ENCODE assay signal across 1 cellular context in the genomic region with DNA sequence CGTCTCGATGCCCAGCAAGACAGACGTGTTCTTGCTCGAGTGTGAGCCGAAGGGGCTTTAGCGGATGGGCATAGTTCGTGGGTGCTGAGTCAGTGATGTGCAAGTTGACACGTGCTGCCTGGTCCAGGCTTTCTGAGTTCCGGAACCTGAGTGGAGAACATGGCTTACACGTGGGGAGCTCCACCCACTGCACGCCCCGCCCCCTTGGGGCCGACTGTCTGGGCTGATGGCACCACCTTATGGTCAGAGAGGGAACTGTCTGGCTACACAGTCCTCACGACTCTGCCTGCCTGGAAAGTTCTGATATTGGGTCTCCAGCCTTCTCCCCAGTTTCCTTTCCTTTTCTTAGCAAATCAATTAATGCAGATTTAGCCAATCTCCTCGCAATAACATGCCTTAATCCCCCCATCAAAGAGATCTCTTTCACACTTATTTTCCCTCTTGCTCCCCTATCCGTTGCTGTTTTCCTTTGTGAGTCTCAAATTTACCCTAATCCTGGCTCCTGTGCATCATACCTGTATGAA.
TF ChIP-seq lines count a peak whose summit lies in the region.

No MANE protein-coding gene starts in this region.

TF ChIP-seq in HepG2, 621 proteins besides CTCF, POLR2A, EP300 and RAD21 (continued from another document and continues in another):
- TF ChIP-seq, protein P1, sequence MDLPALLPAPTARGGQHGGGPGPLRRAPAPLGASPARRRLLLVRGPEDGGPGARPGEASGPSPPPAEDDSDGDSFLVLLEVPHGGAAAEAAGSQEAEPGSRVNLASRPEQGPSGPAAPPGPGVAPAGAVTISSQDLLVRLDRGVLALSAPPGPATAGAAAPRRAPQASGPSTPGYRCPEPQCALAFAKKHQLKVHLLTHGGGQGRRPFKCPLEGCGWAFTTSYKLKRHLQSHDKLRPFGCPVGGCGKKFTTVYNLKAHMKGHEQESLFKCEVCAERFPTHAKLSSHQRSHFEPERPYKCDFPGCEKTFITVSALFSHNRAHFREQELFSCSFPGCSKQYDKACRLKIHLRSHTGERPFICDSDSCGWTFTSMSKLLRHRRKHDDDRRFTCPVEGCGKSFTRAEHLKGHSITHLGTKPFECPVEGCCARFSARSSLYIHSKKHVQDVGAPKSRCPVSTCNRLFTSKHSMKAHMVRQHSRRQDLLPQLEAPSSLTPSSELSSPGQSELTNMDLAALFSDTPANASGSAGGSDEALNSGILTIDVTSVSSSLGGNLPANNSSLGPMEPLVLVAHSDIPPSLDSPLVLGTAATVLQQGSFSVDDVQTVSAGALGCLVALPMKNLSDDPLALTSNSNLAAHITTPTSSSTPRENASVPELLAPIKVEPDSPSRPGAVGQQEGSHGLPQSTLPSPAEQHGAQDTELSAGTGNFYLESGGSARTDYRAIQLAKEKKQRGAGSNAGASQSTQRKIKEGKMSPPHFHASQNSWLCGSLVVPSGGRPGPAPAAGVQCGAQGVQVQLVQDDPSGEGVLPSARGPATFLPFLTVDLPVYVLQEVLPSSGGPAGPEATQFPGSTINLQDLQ (CRISPR knock-in tag; IDR thresholded peaks at IDR 0.05): no peak
- TF ChIP-seq NFIC (IDR thresholded peaks at IDR 0.05; ENCODE audit: low read length) (no peak), YY1 (IDR thresholded peaks at IDR 0.05; ENCODE audit: insufficient read depth, insufficient replicate concordance, low read depth, low read length) (no peak), CEBPG (CRISPR knock-in tag; IDR thresholded peaks at IDR 0.05) (peak; percentile 21; the same call in 1 of the 2 replicates), ARID4A (CRISPR knock-in tag; IDR thresholded peaks at IDR 0.05; ENCODE audit: borderline replicate concordance) (peak; percentile 65; the same call in 1 of the 2 replicates), ZNF614 (CRISPR knock-in tag; IDR thresholded peaks at IDR 0.05; ENCODE audit: borderline replicate concordance) (peak; percentile 19; the same call in 1 of the 2 replicates), ZNF792 (CRISPR knock-in tag; IDR thresholded peaks at IDR 0.05) (no peak; the same call in 1 of the 2 replicates), AHR (CRISPR knock-in tag; IDR thresholded peaks at IDR 0.05) (peak; percentile 59; the same call in 1 of the 2 replicates), SETDB1 (CRISPR knock-in tag; IDR thresholded peaks at IDR 0.05; ENCODE audit: borderline replicate concordance) (no peak), ZZZ3 (CRISPR knock-in tag; IDR thresholded peaks at IDR 0.05; ENCODE audit: borderline replicate concordance) (no peak), ZNF607 (CRISPR knock-in tag; IDR thresholded peaks at IDR 0.05; ENCODE audit: borderline replicate concordance) (peak; percentile 81), CREM (IDR thresholded peaks at IDR 0.05) (peak; percentile 28; the same call in 1 of the 2 replicates), CREM (CRISPR knock-in tag; IDR thresholded peaks at IDR 0.05) (no peak), IRX3 (CRISPR knock-in tag; IDR thresholded peaks at IDR 0.05; ENCODE audit: borderline replicate concordance, low read depth) (no peak), ZBTB46 (CRISPR knock-in tag; IDR thresholded peaks at IDR 0.05; ENCODE audit: borderline replicate concordance) (no peak), HDAC6 (IDR thresholded peaks at IDR 0.05; ENCODE audit: low read depth, low read length) (no peak), SOX13 (IDR thresholded peaks at IDR 0.05) (no peak), SOX13 (CRISPR knock-in tag; conservative IDR thresholded peaks at IDR 0.05 in 1 of 2, IDR thresholded peaks at IDR 0.05 in 1 of 2) (peak in 1 of 2 experiments; percentile 34; a peak in 1 of 4 replicates), NRL (CRISPR knock-in tag; IDR thresholded peaks at IDR 0.05; ENCODE audit: borderline replicate concordance) (0 out of 2 replicates have a peak, but pooled peaks have one; percentile 82), MAFG (CRISPR knock-in tag; IDR thresholded peaks at IDR 0.05) (no peak), ZNF224 (CRISPR knock-in tag; IDR thresholded peaks at IDR 0.05) (0 out of 2 replicates have a peak, but pooled peaks have one; percentile 88), KDM5A (IDR thresholded peaks at IDR 0.05; ENCODE audit: borderline replicate concordance, low read length) (no peak), ZNF230 (CRISPR knock-in tag; IDR thresholded peaks at IDR 0.05) (no peak; the same call in 1 of the 2 replicates), NFIB (CRISPR knock-in tag; IDR thresholded peaks at IDR 0.05; ENCODE audit: borderline replicate concordance) (no peak), EEA1 (CRISPR knock-in tag; IDR thresholded peaks at IDR 0.05; ENCODE audit: borderline replicate concordance) (no peak), ONECUT2 (CRISPR knock-in tag; IDR thresholded peaks at IDR 0.05) (no peak), ZNF3 (CRISPR knock-in tag; IDR thresholded peaks at IDR 0.05) (no peak), ZNF704 (CRISPR knock-in tag; IDR thresholded peaks at IDR 0.05; ENCODE audit: borderline replicate concordance) (no peak), GATAD1 (CRISPR knock-in tag; IDR thresholded peaks at IDR 0.05) (peak; percentile 56; the same call in 1 of the 2 replicates), ZNF20 (CRISPR knock-in tag; IDR thresholded peaks at IDR 0.05) (no peak), ZNF770 (CRISPR knock-in tag; IDR thresholded peaks at IDR 0.05) (no peak)
- TF ChIP-seq, protein P2, sequence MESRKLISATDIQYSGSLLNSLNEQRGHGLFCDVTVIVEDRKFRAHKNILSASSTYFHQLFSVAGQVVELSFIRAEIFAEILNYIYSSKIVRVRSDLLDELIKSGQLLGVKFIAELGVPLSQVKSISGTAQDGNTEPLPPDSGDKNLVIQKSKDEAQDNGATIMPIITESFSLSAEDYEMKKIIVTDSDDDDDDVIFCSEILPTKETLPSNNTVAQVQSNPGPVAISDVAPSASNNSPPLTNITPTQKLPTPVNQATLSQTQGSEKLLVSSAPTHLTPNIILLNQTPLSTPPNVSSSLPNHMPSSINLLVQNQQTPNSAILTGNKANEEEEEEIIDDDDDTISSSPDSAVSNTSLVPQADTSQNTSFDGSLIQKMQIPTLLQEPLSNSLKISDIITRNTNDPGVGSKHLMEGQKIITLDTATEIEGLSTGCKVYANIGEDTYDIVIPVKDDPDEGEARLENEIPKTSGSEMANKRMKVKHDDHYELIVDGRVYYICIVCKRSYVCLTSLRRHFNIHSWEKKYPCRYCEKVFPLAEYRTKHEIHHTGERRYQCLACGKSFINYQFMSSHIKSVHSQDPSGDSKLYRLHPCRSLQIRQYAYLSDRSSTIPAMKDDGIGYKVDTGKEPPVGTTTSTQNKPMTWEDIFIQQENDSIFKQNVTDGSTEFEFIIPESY (CRISPR knock-in tag; IDR thresholded peaks at IDR 0.05): peak; percentile 87
- TF ChIP-seq, protein P3, sequence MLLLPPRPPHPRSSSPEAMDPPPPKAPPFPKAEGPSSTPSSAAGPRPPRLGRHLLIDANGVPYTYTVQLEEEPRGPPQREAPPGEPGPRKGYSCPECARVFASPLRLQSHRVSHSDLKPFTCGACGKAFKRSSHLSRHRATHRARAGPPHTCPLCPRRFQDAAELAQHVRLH (CRISPR knock-in tag; IDR thresholded peaks at IDR 0.05; ENCODE audit: borderline replicate concordance, low read depth): no peak
- TF ChIP-seq, protein P4, sequence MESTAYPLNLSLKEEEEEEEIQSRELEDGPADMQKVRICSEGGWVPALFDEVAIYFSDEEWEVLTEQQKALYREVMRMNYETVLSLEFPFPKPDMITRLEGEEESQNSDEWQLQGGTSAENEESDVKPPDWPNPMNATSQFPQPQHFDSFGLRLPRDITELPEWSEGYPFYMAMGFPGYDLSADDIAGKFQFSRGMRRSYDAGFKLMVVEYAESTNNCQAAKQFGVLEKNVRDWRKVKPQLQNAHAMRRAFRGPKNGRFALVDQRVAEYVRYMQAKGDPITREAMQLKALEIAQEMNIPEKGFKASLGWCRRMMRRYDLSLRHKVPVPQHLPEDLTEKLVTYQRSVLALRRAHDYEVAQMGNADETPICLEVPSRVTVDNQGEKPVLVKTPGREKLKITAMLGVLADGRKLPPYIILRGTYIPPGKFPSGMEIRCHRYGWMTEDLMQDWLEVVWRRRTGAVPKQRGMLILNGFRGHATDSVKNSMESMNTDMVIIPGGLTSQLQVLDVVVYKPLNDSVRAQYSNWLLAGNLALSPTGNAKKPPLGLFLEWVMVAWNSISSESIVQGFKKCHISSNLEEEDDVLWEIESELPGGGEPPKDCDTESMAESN (CRISPR knock-in tag; conservative IDR thresholded peaks at IDR 0.05): no peak
- TF ChIP-seq, protein P5, sequence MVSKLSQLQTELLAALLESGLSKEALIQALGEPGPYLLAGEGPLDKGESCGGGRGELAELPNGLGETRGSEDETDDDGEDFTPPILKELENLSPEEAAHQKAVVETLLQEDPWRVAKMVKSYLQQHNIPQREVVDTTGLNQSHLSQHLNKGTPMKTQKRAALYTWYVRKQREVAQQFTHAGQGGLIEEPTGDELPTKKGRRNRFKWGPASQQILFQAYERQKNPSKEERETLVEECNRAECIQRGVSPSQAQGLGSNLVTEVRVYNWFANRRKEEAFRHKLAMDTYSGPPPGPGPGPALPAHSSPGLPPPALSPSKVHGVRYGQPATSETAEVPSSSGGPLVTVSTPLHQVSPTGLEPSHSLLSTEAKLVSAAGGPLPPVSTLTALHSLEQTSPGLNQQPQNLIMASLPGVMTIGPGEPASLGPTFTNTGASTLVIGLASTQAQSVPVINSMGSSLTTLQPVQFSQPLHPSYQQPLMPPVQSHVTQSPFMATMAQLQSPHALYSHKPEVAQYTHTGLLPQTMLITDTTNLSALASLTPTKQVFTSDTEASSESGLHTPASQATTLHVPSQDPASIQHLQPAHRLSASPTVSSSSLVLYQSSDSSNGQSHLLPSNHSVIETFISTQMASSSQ (IDR thresholded peaks at IDR 0.05; ENCODE audit: low read depth): no peak
- TF ChIP-seq, protein P5 (CRISPR knock-in tag; IDR thresholded peaks at IDR 0.05; ENCODE audit: borderline replicate concordance): no peak
